24 cellular contexts compared by ENCODE assay signal in the genomic region with DNA sequence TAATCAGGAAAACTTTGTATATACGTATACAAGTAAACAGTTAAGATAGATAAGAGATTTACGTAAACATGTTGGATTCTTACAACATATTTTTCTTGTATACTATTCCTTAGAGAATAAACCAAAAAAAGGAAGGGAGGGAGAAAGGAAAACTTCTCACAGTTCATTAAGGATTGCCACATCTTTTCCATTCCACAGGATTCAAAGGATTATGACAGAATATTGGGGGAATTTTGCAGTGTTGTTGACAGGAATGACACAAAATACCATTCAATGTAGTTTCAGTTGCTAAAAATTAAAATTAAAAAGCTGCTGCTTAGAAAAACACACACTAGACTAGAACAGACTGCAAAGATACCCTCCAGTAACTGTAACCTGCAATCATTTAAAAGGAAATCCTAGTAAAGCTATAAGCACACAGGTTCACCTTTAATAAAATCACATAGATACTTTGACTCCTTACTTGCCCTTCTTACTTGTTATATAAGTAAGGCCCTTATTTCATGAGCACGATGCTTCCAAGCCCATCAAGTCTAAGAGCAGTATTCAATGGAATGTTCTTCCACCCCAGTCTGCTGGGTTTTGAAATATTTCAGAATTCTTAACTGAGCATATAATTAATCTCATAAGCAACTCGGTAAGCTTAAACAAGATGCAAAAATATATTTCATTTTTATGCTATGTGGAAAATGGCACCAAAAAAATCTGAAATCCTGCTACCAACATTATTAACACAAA.
DNase-seq lines count a peak whose midpoint lies in the region; ATAC-seq and TF ChIP-seq lines count a peak whose summit lies in the region.
"Had no signal": no experiment of that assay in that cellular context is flagged by ENCODE, and none has a peak within 500 bp of the region (broad histone marks: within the 10 kb centered on the region; RNA-seq: fewer than 3 reads in every experiment).

No MANE protein-coding gene starts in this region.

- TF ChIP-seq CTCF in fibroblast of lung (conservative IDR thresholded peaks at IDR 0.05 in 1 of 2, IDR thresholded peaks at IDR 0.05 in 1 of 2; ENCODE audit: low read depth in 1 of 2, low read length in 2 of 2) (no peak), osteoblast (IDR thresholded peaks at IDR 0.05; ENCODE audit: extremely low read depth, low read depth, low read length) (no peak)

- peak overlapping the region; percentile 39 for H3K4me2 ChIP-seq in fibroblast of lung (ENCODE audit: extremely low read depth, insufficient read depth, low read length)
- H3K4me2 ChIP-seq in osteoblast (ENCODE audit: insufficient read depth, low read length), result peak overlapping the region; percentile 52

- H3K9me3 ChIP-seq in fibroblast of lung (ENCODE audit: control insufficient read depth, insufficient read depth, low read depth, low read length), result no peaks in the 10 kb centered on the region
- no peaks in the 10 kb centered on the region for H3K9me3 ChIP-seq in osteoblast (ENCODE audit: low read depth, low read length)
- H3K9me3 ChIP-seq: adrenal gland, breast epithelium, upper lobe of left lung had no signal

- peaks cover 21% of the 10 kb centered on the region for H3K79me2 ChIP-seq in fibroblast of lung (ENCODE audit: control insufficient read depth, insufficient read depth, low read length)
- peaks cover 21% of the 10 kb centered on the region for H3K79me2 ChIP-seq in osteoblast (ENCODE audit: insufficient read depth, low read length)

- no peaks in the 10 kb centered on the region for H3K36me3 ChIP-seq in fibroblast of lung (ENCODE audit: control insufficient read depth, insufficient read depth, low read length)
- H3K36me3 ChIP-seq in osteoblast (ENCODE audit: insufficient read depth, low read length), result no peaks in the 10 kb centered on the region
- H3K36me3 ChIP-seq: adrenal gland, breast epithelium, upper lobe of left lung had no signal

- H2AFZ ChIP-seq in fibroblast of lung (ENCODE audit: low read length), result no peak overlapping the region
- no peak overlapping the region for H2AFZ ChIP-seq in osteoblast (ENCODE audit: low read length)

- H3K27me3 ChIP-seq in fibroblast of lung (ENCODE audit: control insufficient read depth, insufficient read depth, low read length), result no peaks in the 10 kb centered on the region
- no peaks in the 10 kb centered on the region for H3K27me3 ChIP-seq in osteoblast (ENCODE audit: insufficient read depth, low read length)
- H3K27me3 ChIP-seq: adrenal gland, breast epithelium, upper lobe of left lung had no signal

- ATAC-seq in GM18873 (IDR thresholded peaks at IDR 0.05; ENCODE audit: low FRiP score, unreplicated experiment) (no peak), GM21390 (IDR thresholded peaks at IDR 0.05; ENCODE audit: unreplicated experiment) (no peak)
- ATAC-seq: T-cell had no signal

- H3K27ac ChIP-seq in fibroblast of lung (ENCODE audit: insufficient read depth, low read length) (no peak overlapping the region), osteoblast (ENCODE audit: low read depth, low read length) (peak overlapping the region; percentile 9)
- H3K27ac ChIP-seq: adrenal gland, breast epithelium, upper lobe of left lung had no signal

- H3K4me1 ChIP-seq in fibroblast of lung (ENCODE audit: control insufficient read depth, extremely low read depth, insufficient read depth, low read length), result peaks cover 15% of the 10 kb centered on the region
- H3K4me1 ChIP-seq in osteoblast (ENCODE audit: insufficient read depth, low read length), result peaks cover 38% of the 10 kb centered on the region
- H3K4me1 ChIP-seq: breast epithelium had no signal

- H3K4me3 ChIP-seq in fibroblast of lung (replicated peaks in 1 of 4; ENCODE audit: control extremely low read depth in 1 of 4, insufficient read depth in 1 of 4, low read depth in 3 of 4, low read length in 4 of 4), result no peak overlapping the region
- H3K4me3 ChIP-seq in osteoblast (ENCODE audit: insufficient read depth, low read length), result no peak overlapping the region
- H3K4me3 ChIP-seq: adrenal gland, breast epithelium, upper lobe of left lung had no signal

- H4K20me1 ChIP-seq in fibroblast of lung (ENCODE audit: control insufficient read depth, extremely low read depth, insufficient read depth, low read length), result no peaks in the 10 kb centered on the region
- no peaks in the 10 kb centered on the region for H4K20me1 ChIP-seq in osteoblast (ENCODE audit: insufficient read depth, low read length)

- no peak overlapping the region for H3K9ac ChIP-seq in fibroblast of lung (ENCODE audit: insufficient read depth, low read length)

- DNase-seq in AG08395 (ENCODE audit: low spot score) (peak; percentile 29), HCEC 1CT (peak; percentile 26), fibroblast of lung (ENCODE audit: low read depth in 2 of 2) (peak; percentile 52 to 57), osteoblast (ENCODE audit: insufficient read length, low spot score, missing footprints) (no peak), GOT3 (lab: John Stamatoyannopoulos, UW) (no peak)
- no peak for DNase-seq in stimulated activated naive CD4-positive, alpha-beta T cell (lab: John Stamatoyannopoulos, UW)
- DNase-seq: activated CD4-positive, alpha-beta T cell treated with anti-CD3 and anti-CD28 coated beads for 1 hour; activated gamma-delta T cell treated with Interleukin-2 at 50 U/mL for 16 hours; activated T-cell treated with anti-CD3 and anti-CD28 coated beads, Interleukin-2, amount 50 U/mL, for 1 hour; adrenal gland; CD4-positive, CD25-positive, alpha-beta regulatory T cell; cortex of kidney; DMS 273 treated with DMSO at 0.1 percent for 48 hours; kidney; naive B cell; NCI-H187 treated with DMSO at 0.1 percent for 48 hours; NCI-H226; nucleus accumbens; SIG-M5; T-cell; upper lobe of left lung had no signal

Comparison
In these comparisons a context has a peak if more than half of its experiments do, and no peak if none do; other contexts are left out.
1. DNase-seq: peak in AG08395 (single experiment), HCEC 1CT (single experiment) and fibroblast of lung (2 of 2); none in osteoblast (single experiment), stimulated activated naive CD4-positive, alpha-beta T cell (0 of 6) and GOT3 (single experiment).